26 cellular contexts compared by ENCODE assay signal in the genomic region with DNA sequence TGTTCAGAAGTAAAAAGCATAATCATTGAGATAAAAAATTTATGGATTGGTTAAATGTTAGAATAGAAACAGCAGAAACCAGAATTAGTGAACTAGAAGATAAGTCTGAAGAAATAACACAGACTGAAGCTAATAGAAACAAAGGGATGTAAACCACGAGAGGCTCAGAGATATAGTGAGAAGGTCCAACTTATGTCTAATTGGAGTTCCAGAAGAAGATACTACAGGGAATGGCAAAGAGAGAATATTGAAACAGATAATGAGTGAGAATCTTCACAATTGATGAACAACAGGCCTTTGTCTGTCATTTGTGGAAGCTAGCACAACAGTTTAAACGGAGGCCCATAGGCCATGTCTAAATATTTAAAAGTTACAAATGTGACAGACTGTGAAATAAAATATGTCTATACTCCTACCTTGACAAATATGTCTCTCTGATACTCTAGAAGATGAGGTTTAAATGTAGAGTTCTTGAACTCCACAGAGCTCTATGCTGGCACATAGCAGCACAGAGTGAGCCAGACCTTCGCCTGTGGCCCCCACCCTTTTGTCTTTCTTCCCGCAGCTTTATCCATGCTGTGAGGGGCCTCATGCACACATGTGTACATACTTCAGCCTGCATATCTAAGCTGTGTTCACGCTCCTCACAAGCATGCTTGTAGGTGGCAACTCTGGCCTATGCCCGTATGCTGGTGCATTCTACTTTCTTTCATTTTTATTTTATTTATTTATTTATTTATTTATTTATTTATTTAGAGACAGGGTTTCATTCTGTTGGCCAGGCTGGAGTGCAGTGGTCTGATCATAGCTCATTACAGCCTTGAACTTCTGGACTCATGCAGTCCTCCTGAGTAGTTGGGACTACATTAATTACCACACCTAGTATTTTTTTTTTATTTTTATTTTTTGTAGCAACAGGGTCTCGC.
"Had no signal": no experiment of that assay in that cellular context is flagged by ENCODE, and none has a peak within 500 bp of the region (broad histone marks: within the 10 kb centered on the region; RNA-seq: fewer than 3 reads in every experiment).

No MANE protein-coding gene starts in this region.

- H3K27me3 ChIP-seq: spleen, tibial nerve, upper lobe of left lung had no signal

- FAIRE-seq: endometrium, frontal cortex, urothelium cell line had no signal

- H3K27ac ChIP-seq: lower lobe of right lung, prostate gland, skin epidermis, spleen, thoracic aorta, tibial nerve, upper lobe of left lung had no signal

- DNase-seq: cortex of kidney; effector memory CD8-positive, alpha-beta T cell; hypothalamus; immature natural killer cell; islet precursor cell; kidney glomerular epithelial cell; left colon; left ventricle myocardium superior; lower lobe of right lung; naive thymus-derived CD8-positive, alpha-beta T cell; nephron progenitor cell; nucleus accumbens; right cardiac atrium; spleen; stimulated activated CD4-positive, alpha-beta T cell treated with anti-CD3 and anti-CD28 coated beads, Interleukin-4, amount 100 ng/mL, for 4 hours; stimulated activated naive CD8-positive, alpha-beta T cell treated with anti-CD3 and anti-CD28 coated beads, Interleukin-15, Interleukin-2, amounts not matched to agents 100 U/mL and 50 U/mL, for 24 hours; substantia nigra; upper lobe of left lung had no signal

- H3K36me3 ChIP-seq: lower lobe of right lung, prostate gland, spleen, thoracic aorta, tibial nerve, upper lobe of left lung had no signal

- H3K4me3 ChIP-seq: lower lobe of right lung, prostate gland, skin epidermis, spleen, thoracic aorta, tibial nerve, upper lobe of left lung had no signal

- ATAC-seq: effector memory CD8-positive, alpha-beta T cell; left colon; left ventricle myocardium superior; lower lobe of right lung; naive thymus-derived CD8-positive, alpha-beta T cell; right cardiac atrium; stimulated activated memory B cell treated with anti-CD40 and anti-IgM and Interleukin-4, amounts not matched to agents 10 μg/mL and 1 μg/mL and 100 μg/mL, for 72 hours; stimulated activated naive CD8-positive, alpha-beta T cell treated with anti-CD3 and anti-CD28 coated beads, Interleukin-15, Interleukin-2, amounts not matched to agents 100 U/mL and 50 U/mL, for 24 hours had no signal

- H3K9me3 ChIP-seq: prostate gland had no signal

- H3K4me1 ChIP-seq: prostate gland had no signal
